In genomic region chr5:43050384-43050783, GRCh38 we compare ENCODE assay signal across 23 cellular contexts. TPM values are rescaled to one million over a fixed set of nuclear protein-coding genes. Genes with fewer than 3 reads are reported as not detected.
A peak's percentile ranks its signal among the peaks of the same experiment; 100 is the strongest.
DNase-seq lines count a peak whose midpoint lies in the region; ATAC-seq, FAIRE-seq and TF ChIP-seq lines count a peak whose summit lies in the region.
"Had no signal": no experiment of that assay in that cellular context is flagged by ENCODE, and none has a peak within 500 bp of the region (broad histone marks: within the 10 kb centered on the region; RNA-seq: fewer than 3 reads in every experiment).

No MANE protein-coding gene starts in this region.

- H3K79me2 ChIP-seq in Karpas-422 (ENCODE audit: low read length) (no peaks in the 10 kb centered on the region), GM12878 (ENCODE audit: control insufficient read depth, insufficient read depth, low read length) (no peaks in the 10 kb centered on the region)

- in situ Hi-C loops in GM12878 (cut with MboI) = no loop called here

- CTCF ChIA-PET in CD4-positive, alpha-beta T cell (lab: Charles Lee) = no interaction called here
- CTCF ChIA-PET in GM12878 (lab: Yijun Ruan, JAX) = interaction anchor here (0.6 to 2.1 kb wide), 5 partner anchors 9 to 339 kb away, joined by 3 to 7 read pairs (median 3); no protein-coding TSS in a partner anchor

- H3K36me3 Mint-ChIP-seq in CD4-positive, alpha-beta T cell (ENCODE audit: low read depth) = peaks cover 51% of the 10 kb centered on the region
- H3K36me3 Mint-ChIP-seq in naive thymus-derived CD8-positive, alpha-beta T cell = peaks cover 3 to 37% (median 23%) of the 10 kb centered on the region in 3 donors

- RAD21 ChIA-PET in GM12878 (lab: Charles Lee; ENCODE audit: unreplicated experiment) = interaction anchor here (0.6 to 1.8 kb wide), 2 partner anchors 11 to 257 kb away, joined by 3 to 11 read pairs; no protein-coding TSS in a partner anchor

- TF ChIP-seq RAD21 in GM12878 (IDR thresholded peaks at IDR 0.05; ENCODE audit: insufficient read depth, low read depth, low read length) = no peak

- H3K4me1 ChIP-seq in Karpas-422 (ENCODE audit: low read length) (no peaks in the 10 kb centered on the region), GM12878 (ENCODE audit: control insufficient read depth, insufficient read depth, low read length) (no peaks in the 10 kb centered on the region; the same call in 1 of the 2 replicates)
- H3K4me1 ChIP-seq: Peyer's patch, SJCRH30 had no signal

- no peaks in the 10 kb centered on the region for H3K9me3 ChIP-seq in CD4-positive, alpha-beta T cell (ENCODE audit: control insufficient read depth, low read length)
- H3K9me3 ChIP-seq in Karpas-422 (ENCODE audit: low read length) = no peaks in the 10 kb centered on the region
- no peaks in the 10 kb centered on the region for H3K9me3 ChIP-seq in GM12878 (replicated peaks; ENCODE audit: control insufficient read depth, insufficient read depth, low read length)
- H3K9me3 ChIP-seq: Peyer's patch had no signal

- no TSS peak for BruUV-seq in GM12878 (replicated peaks; lab: Mats Ljungman, UMichigan)

- H3K4me2 ChIP-seq in Karpas-422 (ENCODE audit: low read depth, low read length, poor library complexity, severe bottlenecking) (no peak overlapping the region), GM12878 (ENCODE audit: control insufficient read depth, insufficient read depth) (no peak overlapping the region; the same call in 1 of the 2 replicates)
- H3K4me2 ChIP-seq: A549 had no signal

- no peak for FAIRE-seq in GM12878 (lab: Jason Lieb, UNC)
- FAIRE-seq: A549, GM18507 had no signal

- H3K9ac ChIP-seq in Karpas-422 (ENCODE audit: low read length) (no peak overlapping the region), GM12878 (ENCODE audit: control insufficient read depth, insufficient read depth, low read length) (no peak overlapping the region)

- H3K27ac Mint-ChIP-seq in CD4-positive, alpha-beta T cell = peak overlapping the region; percentile 41
- peak overlapping the region in 8 of 10 donors; percentile 5 to 77 (median 45) for H3K27ac Mint-ChIP-seq in naive thymus-derived CD8-positive, alpha-beta T cell
- H3K27ac Mint-ChIP-seq: B cell; CD4-positive, CD25-positive, alpha-beta regulatory T cell had no signal

- no peak for TF ChIP-seq EP300 in GM12878 (IDR thresholded peaks at IDR 0.05; ENCODE audit: borderline replicate concordance in 1 of 2, control insufficient read depth in 1 of 2, low read depth in 2 of 2, low read length in 2 of 2)

- no peaks in the 10 kb centered on the region for H3K36me3 ChIP-seq in Karpas-422 (ENCODE audit: insufficient read depth, low read length)
- H3K36me3 ChIP-seq in GM12878 (ENCODE audit: control insufficient read depth in 2 of 2, insufficient read depth in 2 of 2, low read length in 1 of 2) = no peaks in the 10 kb centered on the region
- H3K36me3 ChIP-seq: Peyer's patch had no signal

- DNase-seq in CD4-positive, alpha-beta T cell = no peak
- peak; percentile 39 for DNase-seq in Karpas-422
- DNase-seq in GM12878 (ENCODE audit: low read depth, low spot score) = no peak
- DNase-seq in naive thymus-derived CD8-positive, alpha-beta T cell = no peak
- no peak for DNase-seq in 8988T
- DNase-seq in SKM-1 treated with dmso at 0.1 percent for 144 hours (lab: John Stamatoyannopoulos, UW; ENCODE audit: unreplicated experiment) = no peak
- no peak for DNase-seq in SHP77 treated with DMSO at 0.1 percent for 48 hours (lab: John Stamatoyannopoulos, UW)
- DNase-seq: CD4-positive, CD25-positive, alpha-beta regulatory T cell; GOT3; HCEC 1CT; KG1; NCI-H1417; NCI-H187; NCI-H2107; NCI-H2227 treated with DMSO at 0.1 percent for 48 hours; NCI-H510A; Peyer's patch; SJCRH30 had no signal

- no peak for TF ChIP-seq CTCF in CD4-positive, alpha-beta T cell (IDR thresholded peaks at IDR 0.05)
- no peak for TF ChIP-seq CTCF in GM12878 (IDR thresholded peaks at IDR 0.05 in 2 of 3, conservative IDR thresholded peaks at IDR 0.05 in 1 of 3; ENCODE audit: control insufficient read depth in 2 of 3, extremely low read depth in 1 of 3, insufficient read depth in 1 of 3, low read depth in 3 of 3, low read length in 3 of 3)

- no peak overlapping the region for H3K27ac ChIP-seq in CD4-positive, alpha-beta T cell (ENCODE audit: low read depth, low read length)
- H3K27ac ChIP-seq in Karpas-422 (ENCODE audit: low read length) = no peak overlapping the region
- H3K27ac ChIP-seq in GM12878 (ENCODE audit: control insufficient read depth, insufficient read depth) = no peak overlapping the region
- H3K27ac ChIP-seq: A549, HL-60, Peyer's patch, SJCRH30 had no signal

- TF ChIP-seq POLR2A in GM12878 (IDR thresholded peaks at IDR 0.05; ENCODE audit: low read depth, low read length) = no peak

- intact Hi-C loops in CD4-positive, alpha-beta T cell (cut with DNase I, micrococcal nuclease) = no loop called here
- intact Hi-C loops in GM12878 (cut with micrococcal nuclease; ENCODE audit: unreplicated experiment) = no loop called here

- peaks cover 4% of the 10 kb centered on the region; the same call in 1 of the 2 replicates for H4K20me1 ChIP-seq in Karpas-422 (ENCODE audit: insufficient read depth, low read depth, low read length)
- H4K20me1 ChIP-seq in GM12878 (ENCODE audit: control insufficient read depth, insufficient read depth) = no peaks in the 10 kb centered on the region

- no peak overlapping the region for H2AFZ ChIP-seq in Karpas-422 (ENCODE audit: low read length)
- no peak overlapping the region; the same call in 1 of the 2 replicates for H2AFZ ChIP-seq in GM12878 (ENCODE audit: control insufficient read depth, low read depth, low read length)

- no peaks in the 10 kb centered on the region for H3K27me3 ChIP-seq in CD4-positive, alpha-beta T cell (ENCODE audit: control insufficient read depth, insufficient read depth, low read length)
- H3K27me3 ChIP-seq in Karpas-422 (ENCODE audit: low read length) (no peaks in the 10 kb centered on the region), GM12878 (replicated peaks in 1 of 2; ENCODE audit: control insufficient read depth in 2 of 2, insufficient read depth in 2 of 2, low read length in 1 of 2) (no peaks in the 10 kb centered on the region)
- H3K27me3 ChIP-seq: Peyer's patch, SJCRH30 had no signal

- peaks cover 35% of the 10 kb centered on the region for H3K4me1 Mint-ChIP-seq in CD4-positive, alpha-beta T cell (ENCODE audit: low read depth)
- peaks cover 3 to 36% (median 24%) of the 10 kb centered on the region in 4 donors for H3K4me1 Mint-ChIP-seq in naive thymus-derived CD8-positive, alpha-beta T cell
- H3K4me1 Mint-ChIP-seq: B cell had no signal

- no peaks in the 10 kb centered on the region for H3K9me2 ChIP-seq in Karpas-422 (replicated peaks; ENCODE audit: insufficient read depth, low read length)

- H3K27me3 Mint-ChIP-seq in CD4-positive, alpha-beta T cell = no peaks in the 10 kb centered on the region
- H3K27me3 Mint-ChIP-seq in naive thymus-derived CD8-positive, alpha-beta T cell = no peaks in the 10 kb centered on the region
- H3K27me3 Mint-ChIP-seq: B cell; CD4-positive, CD25-positive, alpha-beta regulatory T cell had no signal

- no peaks in the 10 kb centered on the region for H3K9me3 Mint-ChIP-seq in CD4-positive, alpha-beta T cell
- peaks cover 0 to 12% (median 6%) of the 10 kb centered on the region in 9 donors for H3K9me3 Mint-ChIP-seq in naive thymus-derived CD8-positive, alpha-beta T cell

- no peak overlapping the region for H3K4me3 Mint-ChIP-seq in CD4-positive, alpha-beta T cell
- peak overlapping the region in 1 of 10 donors; percentile 24 for H3K4me3 Mint-ChIP-seq in naive thymus-derived CD8-positive, alpha-beta T cell
- H3K4me3 Mint-ChIP-seq: B cell; CD4-positive, CD25-positive, alpha-beta regulatory T cell had no signal

- SMC1A ChIA-PET in GM12878 (lab: Charles Lee; ENCODE audit: uncharacterized antibody, unreplicated experiment) = interaction anchor here (0.7 to 1.2 kb wide), 5 partner anchors 9 to 56 kb away, joined by 3 read pairs; no protein-coding TSS in a partner anchor

- 55% methylated on average over 4 of the region's 4 CpGs for WGBS in GM12878 (ENCODE audit: insufficient coverage, insufficient replicate concordance, low lambda C conversion rate, missing lambda C conversion rate)

- no peak for ATAC-seq in CD4-positive, alpha-beta T cell (ENCODE audit: poor library complexity)
- ATAC-seq in GM12878 (no peak), esophagus mucosa (no peak)
- no peak for ATAC-seq in naive thymus-derived CD8-positive, alpha-beta T cell
- ATAC-seq: A549 had no signal

- POLR2A ChIA-PET in CD4-positive, alpha-beta T cell (lab: Charles Lee) = interaction anchor here (1.9 to 2.1 kb wide), 3 partner anchors 9 to 58 kb away, joined by 6 to 12 read pairs (median 9); no protein-coding TSS in a partner anchor
- POLR2A ChIA-PET in GM12878 (lab: Charles Lee) = no interaction called here
- POLR2A ChIA-PET in naive thymus-derived CD8-positive, alpha-beta T cell (lab: Charles Lee) = interaction anchor here (1.0 to 5.5 kb wide), 4 partner anchors 8 to 43 kb away, joined by 3 to 30 read pairs (median 10); partner anchors contain the start of gene ANXA2R

- H3K4me3 ChIP-seq in Karpas-422 (ENCODE audit: low read length) = no peak overlapping the region
- no peak overlapping the region for H3K4me3 ChIP-seq in GM12878
- H3K4me3 ChIP-seq: A549, Peyer's patch, SJCRH30 had no signal

TF ChIP-seq in GM12878, 131 proteins besides CTCF, POLR2A, EP300 and RAD21 (continues in another document):
- TF ChIP-seq RUNX3 (IDR thresholded peaks at IDR 0.05; ENCODE audit: low read length) = peak; percentile 47; the same call in 1 of the 2 replicates

RNA-seq across cellular contexts. Expression of gene ANXA2R, which starts 10.3 kb away (rescaled TPM):
- total RNA-seq in CD4-positive, alpha-beta T cell = 10 to 100 TPM; 45.6 to 48.9 TPM
- 9.0 and 15.3 TPM in 2 replicates for total RNA-seq in Karpas-422 (2014; rRNA removed; shearing (Covaris generic); ENCODE audit: low replicate concordance)
- 5.8 and 9.3 TPM in 2 replicates for total RNA-seq in GM12878 (2013; cell fraction: nucleolus; rRNA removed)
- 4.3 and 4.7 TPM in 2 replicates for total RNA-seq in GM12878 (2014; rRNA removed)
- total RNA-seq in GM12878 (2014; rRNA removed; fragmentation: Illumina TruSeq; extraction: Trizol) = 4.2 and 5.1 TPM in 2 replicates
- 4.4 and 5.2 TPM in 2 replicates for total RNA-seq in GM12878 (2021)
- polyA plus RNA-seq in GM12878 (2011; ENCODE audit: low read depth) = 1.4 TPM
- polyA plus RNA-seq in GM12878 (2011; rRNA removed) = 1.8 and 2.3 TPM in 2 replicates
- 1.6 and 2.1 TPM in 2 replicates for polyA plus RNA-seq in GM12878 (2011; cell fraction: cytosol; rRNA removed)
- 4.3 and 4.7 TPM in 2 replicates for polyA plus RNA-seq in GM12878 (2011; cell fraction: nucleus; rRNA removed)
- 2.2 and 2.4 TPM in 2 replicates for polyA plus RNA-seq in GM12878 (2012)
- polyA plus RNA-seq in GM12878 (2014; fragmentation: Illumina TruSeq; extraction: Trizol) = 3.6 and 3.7 TPM in 2 replicates
- polyA plus RNA-seq in GM12878 (2014; fragmentation: Nextera tagmentation; extraction: Ambion mirVana) = 1 to 10 TPM; 3.2 to 4.5 TPM
- 6.8 and 7.8 TPM in 2 replicates for polyA plus RNA-seq in GM12878 (2014; rRNA removed)
- 1 to 10 TPM; 6.4 to 6.7 TPM for polyA plus RNA-seq in GM12878 (2016; fragmentation: Nextera tagmentation; extraction: Ambion mirVana)
- 3.0 and 4.7 TPM in 2 replicates for polyA minus RNA-seq in GM12878 (2011; rRNA and poly(A)+ RNA removed)
- polyA minus RNA-seq in GM12878 (2011; cell fraction: cytosol; rRNA and poly(A)+ RNA removed) = 0.62 TPM in 1 of 2 replicates, not detected in the other
- 7.4 and 18.5 TPM in 2 replicates for polyA minus RNA-seq in GM12878 (2011; cell fraction: nucleus; rRNA and poly(A)+ RNA removed)
- total RNA-seq in naive thymus-derived CD8-positive, alpha-beta T cell = 10 to 100 TPM; 65.9 to 72.7 TPM
- 10 to 100 TPM; 51.5 to 69.8 (median 54.8) TPM for polyA plus RNA-seq in naive thymus-derived CD8-positive, alpha-beta T cell
- total RNA-seq in esophagus mucosa = 1.8 TPM
